Comparison of ENCODE assay signal across 10 cellular contexts in genomic region chr1:226800763-226801380, GRCh38.
"Had no signal": no experiment of that assay in that cellular context is flagged by ENCODE, and none has a peak within 500 bp of the region (broad histone marks: within the 10 kb centered on the region; RNA-seq: fewer than 3 reads in every experiment).

No MANE protein-coding gene starts in this region.

- H3K9me3 Mint-ChIP-seq: activated T-cell treated with anti-CD3 and anti-CD28 coated beads, Interleukin-2, amount 50 U/mL, for 4 hours; memory B cell; nephron progenitor cell had no signal

- H3K27ac Mint-ChIP-seq: memory B cell, nephron progenitor cell had no signal

- H3K4me1 ChIP-seq: tibial nerve had no signal

- H3K36me3 ChIP-seq: esophagus squamous epithelium, tibial nerve had no signal

- DNase-seq: activated CD4-positive, CD25-positive, alpha-beta regulatory T cell treated with anti-CD3 and anti-CD28 coated beads, Interleukin-2, amount 50 U/mL, for 72 hours; activated T-cell treated with anti-CD3 and anti-CD28 coated beads, Interleukin-2, amount 50 U/mL, for 4 hours; esophagus squamous epithelium; foreskin fibroblast; nephron progenitor cell had no signal

- H3K4me3 ChIP-seq: esophagus squamous epithelium, SK-N-MC, tibial nerve had no signal

- ATAC-seq: activated T-cell treated with anti-CD3 and anti-CD28 coated beads, Interleukin-2, amount 50 U/mL, for 4 hours; left lobe of liver; Right ventricle myocardium inferior had no signal

- H3K27ac ChIP-seq: SK-N-MC had no signal

- H3K36me3 Mint-ChIP-seq: memory B cell had no signal

- H3K9me3 ChIP-seq: esophagus squamous epithelium, tibial nerve had no signal

- H3K4me3 Mint-ChIP-seq: memory B cell, nephron progenitor cell had no signal

- H3K27me3 ChIP-seq: esophagus squamous epithelium, tibial nerve had no signal
